ENCODE assay signal across 31 cellular contexts in genomic region chr11:20060180-20060579, GRCh38.
DNase-seq lines count a peak whose midpoint lies in the region; ATAC-seq and TF ChIP-seq lines count a peak whose summit lies in the region.
"Had no signal": no experiment of that assay in that cellular context is flagged by ENCODE, and none has a peak within 500 bp of the region (broad histone marks: within the 10 kb centered on the region; RNA-seq: fewer than 3 reads in every experiment).

No MANE protein-coding gene starts in this region.

- no peak for TF ChIP-seq EP300 in sigmoid colon (IDR thresholded peaks at IDR 0.05)

- H3K27me3 ChIP-seq in kidney epithelial cell (ENCODE audit: control insufficient read depth, insufficient read depth, low read length) (no peaks in the 10 kb centered on the region), sigmoid colon (no peaks in the 10 kb centered on the region)

- H3K9me3 ChIP-seq in sigmoid colon, result no peaks in the 10 kb centered on the region
- H3K9me3 ChIP-seq in T-helper 17 cell (ENCODE audit: control insufficient read depth, low read length, poor library complexity, severe bottlenecking), result no peaks in the 10 kb centered on the region

- no peak overlapping the region for H3K4me3 Mint-ChIP-seq in activated CD4-positive, alpha-beta memory T cell treated with anti-CD3 and anti-CD28 coated beads for 36 hours
- no peak overlapping the region for H3K4me3 Mint-ChIP-seq in T-helper 17 cell
- H3K4me3 Mint-ChIP-seq: activated CD8-positive, alpha-beta memory T cell treated with anti-CD3 and anti-CD28 coated beads, Interleukin-2, amount 10 ng/mL, durations not matched to agents 7 days and 5 days; activated naive CD4-positive, alpha-beta T cell treated with anti-CD3 and anti-CD28 coated beads for 36 hours; naive thymus-derived CD4-positive, alpha-beta T cell had no signal

- peaks cover 3% of the 10 kb centered on the region for H3K36me3 ChIP-seq in kidney epithelial cell (ENCODE audit: control insufficient read depth, insufficient read depth, low read length)
- H3K36me3 ChIP-seq in sigmoid colon, result peaks cover 6 to 86% (median 11%) of the 10 kb centered on the region in 4 donors

- H3K27ac ChIP-seq in epithelial cell of prostate (peak overlapping the region; percentile 90), sigmoid colon (peak overlapping the region in 3 of 4 donors; percentile 10 to 51 (median 38))
- H3K27ac ChIP-seq: coronary artery, PC-9, WERI-Rb-1 had no signal

- DNase-seq in HT-29 (ENCODE audit: low spot score) (peak; percentile 27), epithelial cell of prostate (ENCODE audit: low read depth, low spot score) (no peak), kidney epithelial cell (ENCODE audit: low read depth) (peak; percentile 56), sigmoid colon (no peak), T-helper 17 cell (no peak)
- no peak for DNase-seq in activated CD4-positive, alpha-beta memory T cell treated with anti-CD3 and anti-CD28 coated beads for 36 hours
- DNase-seq: activated CD4-positive, alpha-beta T cell treated with anti-CD3 and anti-CD28 coated beads, Interleukin-2, amount 50 U/mL, for 1 hour; activated CD8-positive, alpha-beta memory T cell treated with anti-CD3 and anti-CD28 coated beads, Interleukin-2, amount 10 ng/mL, durations not matched to agents 7 days and 5 days; activated naive CD4-positive, alpha-beta T cell treated with anti-CD3 and anti-CD28 coated beads for 36 hours; C1 segment of cervical spinal cord; COR-L47; DMS53; effector memory CD4-positive, alpha-beta T cell; left colon; midbrain; naive thymus-derived CD4-positive, alpha-beta T cell; NCI-H1092; NCI-H1694 treated with DMSO at 0.1 percent for 48 hours; NCI-H2171 treated with DMSO at 0.1 percent for 48 hours; NCI-H524 treated with DMSO at 0.1 percent for 48 hours; NK-92 treated with Interleukin-12 subunit alpha and Interleukin-12 subunit beta, amount 100 ng/mL, for 24 hours; occipital lobe; PC-9; SHP77 treated with DMSO at 0.1 percent for 48 hours; stimulated activated CD4-positive, alpha-beta T cell treated with anti-CD3 and anti-CD28 coated beads, Interleukin-12 subunit alpha, Interleukin-12 subunit beta, amount 100 ng/mL, for 4 hours; stimulated activated CD4-positive, alpha-beta T cell treated with anti-CD3 and anti-CD28 coated beads, Interleukin-4, amount 100 ng/mL, for 1 hour; SW 1271; T1000; WERI-Rb-1 had no signal

- TF ChIP-seq CTCF in kidney epithelial cell (IDR thresholded peaks at IDR 0.05; ENCODE audit: insufficient read depth, low read length, poor library complexity, severe bottlenecking) (no peak), sigmoid colon (IDR thresholded peaks at IDR 0.05) (no peak)

- TF ChIP-seq POLR2A in sigmoid colon (IDR thresholded peaks at IDR 0.05), result no peak

- no peak overlapping the region for H3K4me3 ChIP-seq in kidney epithelial cell (ENCODE audit: low read depth, low read length)
- no peak overlapping the region for H3K4me3 ChIP-seq in sigmoid colon
- H3K4me3 ChIP-seq: coronary artery, PC-9 had no signal

- POLR2A ChIA-PET in activated CD4-positive, alpha-beta memory T cell treated with anti-CD3 and anti-CD28 coated beads for 36 hours (lab: Charles Lee), result no interaction called here

- ATAC-seq in T-helper 17 cell (no peak), HG02973 (IDR thresholded peaks at IDR 0.05; ENCODE audit: unreplicated experiment) (no peak)
- ATAC-seq: activated CD8-positive, alpha-beta memory T cell treated with anti-CD3 and anti-CD28 coated beads, Interleukin-2, amount 10 ng/mL, durations not matched to agents 7 days and 5 days; left colon; naive thymus-derived CD4-positive, alpha-beta T cell had no signal

- no peaks in the 10 kb centered on the region for H3K27me3 Mint-ChIP-seq in activated CD4-positive, alpha-beta memory T cell treated with anti-CD3 and anti-CD28 coated beads for 36 hours
- peaks cover 9% of the 10 kb centered on the region for H3K27me3 Mint-ChIP-seq in T-helper 17 cell

- 93% methylated on average over 3 of the region's 3 CpGs for WGBS in sigmoid colon, 2 donors

- H3K27ac Mint-ChIP-seq in activated CD4-positive, alpha-beta memory T cell treated with anti-CD3 and anti-CD28 coated beads for 36 hours, result no peak overlapping the region
- H3K27ac Mint-ChIP-seq in T-helper 17 cell, result no peak overlapping the region
- H3K27ac Mint-ChIP-seq: activated CD8-positive, alpha-beta memory T cell treated with anti-CD3 and anti-CD28 coated beads, Interleukin-2, amount 10 ng/mL, durations not matched to agents 7 days and 5 days; activated naive CD4-positive, alpha-beta T cell treated with anti-CD3 and anti-CD28 coated beads for 36 hours; naive thymus-derived CD4-positive, alpha-beta T cell had no signal

- H3K4me1 Mint-ChIP-seq in activated CD4-positive, alpha-beta memory T cell treated with anti-CD3 and anti-CD28 coated beads for 36 hours (ENCODE audit: low read depth), result no peaks in the 10 kb centered on the region
- no peaks in the 10 kb centered on the region for H3K4me1 Mint-ChIP-seq in T-helper 17 cell
- H3K4me1 Mint-ChIP-seq: activated CD8-positive, alpha-beta memory T cell treated with anti-CD3 and anti-CD28 coated beads, Interleukin-2, amount 10 ng/mL, durations not matched to agents 7 days and 5 days; naive thymus-derived CD4-positive, alpha-beta T cell had no signal

- no peaks in the 10 kb centered on the region for H3K36me3 Mint-ChIP-seq in activated CD4-positive, alpha-beta memory T cell treated with anti-CD3 and anti-CD28 coated beads for 36 hours
- H3K36me3 Mint-ChIP-seq in T-helper 17 cell (ENCODE audit: low read depth), result peaks cover 2% of the 10 kb centered on the region
- H3K36me3 Mint-ChIP-seq: activated CD8-positive, alpha-beta memory T cell treated with anti-CD3 and anti-CD28 coated beads, Interleukin-2, amount 10 ng/mL, durations not matched to agents 7 days and 5 days; naive thymus-derived CD4-positive, alpha-beta T cell had no signal

- no peaks in the 10 kb centered on the region for H3K9me3 Mint-ChIP-seq in activated CD4-positive, alpha-beta memory T cell treated with anti-CD3 and anti-CD28 coated beads for 36 hours
- H3K9me3 Mint-ChIP-seq: activated naive CD4-positive, alpha-beta T cell treated with anti-CD3 and anti-CD28 coated beads for 36 hours had no signal

- intact Hi-C loops in sigmoid colon (cut with DNase I), result no loop called here
- intact Hi-C loops in activated CD4-positive, alpha-beta memory T cell treated with anti-CD3 and anti-CD28 coated beads for 36 hours (cut with micrococcal nuclease), result no loop called here

- CTCF ChIA-PET in activated CD4-positive, alpha-beta memory T cell treated with anti-CD3 and anti-CD28 coated beads for 36 hours (lab: Charles Lee), result no interaction called here

- H3K4me1 ChIP-seq in sigmoid colon, result peaks cover 0 to 43% (median 38%) of the 10 kb centered on the region in 4 donors

Comparison
In these comparisons a context has a peak if more than half of its experiments do, and no peak if none do; other contexts are left out.
1. DNase-seq: peak in HT-29 (single experiment) and kidney epithelial cell (single experiment); none in epithelial cell of prostate (single experiment), sigmoid colon (single experiment), activated CD4-positive, alpha-beta memory T cell treated with anti-CD3 and anti-CD28 coated beads for 36 hours (single experiment) and T-helper 17 cell (0 of 3).